In the genomic region with DNA sequence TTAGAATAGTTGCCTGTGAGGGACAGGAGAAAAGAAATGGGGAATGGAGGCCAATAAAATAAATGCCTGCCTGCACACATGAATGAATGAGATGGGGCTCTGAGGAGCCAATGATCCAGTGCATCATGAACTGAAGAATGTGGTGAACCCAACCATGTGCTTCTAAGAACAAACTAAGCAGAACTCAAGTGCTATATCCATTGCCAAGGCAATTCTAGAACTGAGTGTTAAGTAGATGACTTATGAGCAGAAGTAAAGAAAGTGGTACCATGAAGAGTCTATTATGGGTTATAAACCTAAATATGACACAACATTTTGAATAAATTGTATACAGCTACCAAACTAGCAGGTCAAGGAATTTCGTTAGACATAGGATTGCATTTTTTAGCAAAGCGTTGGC, we compare ENCODE assay signal across 13 cellular contexts.
DNase-seq lines count a peak whose midpoint lies in the region; ATAC-seq and TF ChIP-seq lines count a peak whose summit lies in the region.
"Had no signal": no experiment of that assay in that cellular context is flagged by ENCODE, and none has a peak within 500 bp of the region (broad histone marks: within the 10 kb centered on the region; RNA-seq: fewer than 3 reads in every experiment).

No MANE protein-coding gene starts in this region.

- WGBS in mesendoderm (ENCODE audit: extremely low coverage, insufficient coverage, low lambda C conversion rate) = no CpG with 5 or more reads among the region's 2 CpGs

- peak; percentile 31 to 53 for ATAC-seq in stimulated activated naive B cell treated with anti-CD40 and anti-IgM and Interleukin-4, amounts not matched to agents 10 μg/mL and 1 μg/mL and 100 μg/mL, for 72 hours (replicated peaks)
- ATAC-seq: A549 had no signal

- H2AK5ac ChIP-seq in mesendoderm (ENCODE audit: low read length) = no peak overlapping the region

- no peak for TF ChIP-seq CTCF in Loucy (conservative IDR thresholded peaks at IDR 0.05; ENCODE audit: low read length)

- peaks cover 36 to 44% of the 10 kb centered on the region in 2 donors for H3K4me1 Mint-ChIP-seq in stimulated activated naive B cell treated with anti-CD40 and anti-IgM and Interleukin-4, amounts not matched to agents 10 μg/mL and 1 μg/mL and 100 μg/mL, for 72 hours

- no peak overlapping the region for H4K8ac ChIP-seq in mesendoderm (ENCODE audit: low read depth, low read length)

- no peak overlapping the region for H3K27ac Mint-ChIP-seq in stimulated activated naive B cell treated with anti-CD40 and anti-IgM and Interleukin-4, amounts not matched to agents 10 μg/mL and 1 μg/mL and 100 μg/mL, for 72 hours
- H3K27ac Mint-ChIP-seq: H9 had no signal

- peaks cover 18 to 53% (median 40%) of the 10 kb centered on the region in 10 experiments for H3K4me1 ChIP-seq in BLaER1 treated with 17β-estradiol and CSF1 and Interleukin-3, amounts not matched to agents 10 nM and 100 nM
- H3K4me1 ChIP-seq in Loucy (ENCODE audit: insufficient read depth, low read length, poor library complexity, severe bottlenecking) (peaks cover 61% of the 10 kb centered on the region), muscle layer of colon (ENCODE audit: insufficient read depth, low read length) (peaks cover 47% of the 10 kb centered on the region), mesendoderm (ENCODE audit: control insufficient read depth, low read depth, low read length) (no peaks in the 10 kb centered on the region)
- H3K4me1 ChIP-seq: BE2C had no signal

- no peak overlapping the region for H2BK120ac ChIP-seq in mesendoderm (ENCODE audit: low read depth, low read length)

- H3K4me2 ChIP-seq in BLaER1 treated with 17β-estradiol and CSF1 and Interleukin-3, amounts not matched to agents 10 nM and 100 nM = peak overlapping the region; percentile 35 to 81 (median 60); a peak in 19 of 22 replicates
- H3K4me2 ChIP-seq in Loucy (ENCODE audit: low read depth, low read length, poor library complexity, severe bottlenecking) (peak overlapping the region; percentile 95), mesendoderm (ENCODE audit: low read length) (no peak overlapping the region)
- H3K4me2 ChIP-seq: A549 had no signal

- no peaks in the 10 kb centered on the region for H3K36me3 ChIP-seq in BLaER1 treated with 17β-estradiol and CSF1 and Interleukin-3, amounts not matched to agents 10 nM and 100 nM
- no peaks in the 10 kb centered on the region for H3K36me3 ChIP-seq in Loucy (ENCODE audit: insufficient read depth, low read length)
- H3K36me3 ChIP-seq in muscle layer of colon (ENCODE audit: insufficient read depth, low read length) = no peaks in the 10 kb centered on the region
- H3K36me3 ChIP-seq in mesendoderm (ENCODE audit: control insufficient read depth, insufficient read depth, low read length) = no peaks in the 10 kb centered on the region
- H3K36me3 ChIP-seq: BE2C had no signal

- no peak overlapping the region for H3K4ac ChIP-seq in mesendoderm (ENCODE audit: low read depth, low read length)

- no peak for DNase-seq in stimulated activated naive B cell treated with anti-CD40 and anti-IgM and Interleukin-4, amounts not matched to agents 10 μg/mL and 1 μg/mL and 100 μg/mL, for 72 hours
- DNase-seq in mesendoderm (no peak), T1000 (lab: John Stamatoyannopoulos, UW) (no peak)
- DNase-seq: BE2C; Caco-2; CD8-positive, alpha-beta memory T cell; GOT3; H9; IMR-90 had no signal

- H3K27ac ChIP-seq in BLaER1 treated with 17β-estradiol and CSF1 and Interleukin-3, amounts not matched to agents 10 nM and 100 nM = no peak overlapping the region
- H3K27ac ChIP-seq in muscle layer of colon (ENCODE audit: low read depth, low read length) = peak overlapping the region; percentile 21
- no peak overlapping the region for H3K27ac ChIP-seq in mesendoderm (ENCODE audit: low read depth, low read length)
- H3K27ac ChIP-seq: A549 had no signal

- peaks cover 3 to 4% of the 10 kb centered on the region in 2 donors for H3K9me3 Mint-ChIP-seq in stimulated activated naive B cell treated with anti-CD40 and anti-IgM and Interleukin-4, amounts not matched to agents 10 μg/mL and 1 μg/mL and 100 μg/mL, for 72 hours
- H3K9me3 Mint-ChIP-seq: CD8-positive, alpha-beta memory T cell had no signal

- no peaks in the 10 kb centered on the region for H3K79me1 ChIP-seq in mesendoderm (ENCODE audit: low read length)

- no peak overlapping the region for H3K56ac ChIP-seq in mesendoderm (ENCODE audit: low read length)

- no peak overlapping the region for H4K5ac ChIP-seq in mesendoderm (ENCODE audit: low read length)

- H3K4me3 ChIP-seq in BLaER1 treated with 17β-estradiol and CSF1 and Interleukin-3, amounts not matched to agents 10 nM and 100 nM = no peak overlapping the region
- H3K4me3 ChIP-seq in Loucy (ENCODE audit: low read length, poor library complexity, severe bottlenecking) (peak overlapping the region; percentile 52), muscle layer of colon (ENCODE audit: low read depth in 1 of 2, low read length in 2 of 2) (no peak overlapping the region), mesendoderm (ENCODE audit: low read length) (no peak overlapping the region)
- H3K4me3 ChIP-seq: A549 had no signal

- peaks cover 19 to 25% of the 10 kb centered on the region in 2 donors for H3K27me3 Mint-ChIP-seq in stimulated activated naive B cell treated with anti-CD40 and anti-IgM and Interleukin-4, amounts not matched to agents 10 μg/mL and 1 μg/mL and 100 μg/mL, for 72 hours

- no peak overlapping the region for H2BK5ac ChIP-seq in mesendoderm (ENCODE audit: low read length)

- H3K9ac ChIP-seq in BLaER1 treated with 17β-estradiol and CSF1 and Interleukin-3, amounts not matched to agents 10 nM and 100 nM = no peak overlapping the region
- H3K9ac ChIP-seq in Loucy (ENCODE audit: low read depth, low read length, poor library complexity, severe bottlenecking) = peak overlapping the region; percentile 64
- H3K9ac ChIP-seq in muscle layer of colon (ENCODE audit: low read length) = no peak overlapping the region
- H3K9ac ChIP-seq in mesendoderm (ENCODE audit: low read length) = no peak overlapping the region

- H2AFZ ChIP-seq in Loucy (ENCODE audit: low read length) = no peak overlapping the region

- H3F3A ChIP-seq in Loucy (ENCODE audit: low read depth) = peaks cover 13% of the 10 kb centered on the region

- H2BK15ac ChIP-seq in mesendoderm (replicated peaks; ENCODE audit: low read depth) = no peak overlapping the region

- H3K4me3 Mint-ChIP-seq in stimulated activated naive B cell treated with anti-CD40 and anti-IgM and Interleukin-4, amounts not matched to agents 10 μg/mL and 1 μg/mL and 100 μg/mL, for 72 hours = no peak overlapping the region
- H3K4me3 Mint-ChIP-seq: CD8-positive, alpha-beta memory T cell; H9 had no signal

- no peaks in the 10 kb centered on the region for H3K36me3 Mint-ChIP-seq in stimulated activated naive B cell treated with anti-CD40 and anti-IgM and Interleukin-4, amounts not matched to agents 10 μg/mL and 1 μg/mL and 100 μg/mL, for 72 hours
- H3K36me3 Mint-ChIP-seq: CD8-positive, alpha-beta memory T cell had no signal

- no peaks in the 10 kb centered on the region for H3K9me2 ChIP-seq in Loucy (replicated peaks; ENCODE audit: low read depth, low read length)

- no peak overlapping the region for H3K23ac ChIP-seq in mesendoderm (ENCODE audit: low read length)

- H3K79me2 ChIP-seq in Loucy (ENCODE audit: insufficient read depth, low read length) = no peaks in the 10 kb centered on the region
- H3K79me2 ChIP-seq in mesendoderm (ENCODE audit: control insufficient read depth, insufficient read depth, low read length) = no peaks in the 10 kb centered on the region

- no peaks in the 10 kb centered on the region for H4K20me1 ChIP-seq in BLaER1 treated with 17β-estradiol and CSF1 and Interleukin-3, amounts not matched to agents 10 nM and 100 nM
- no peaks in the 10 kb centered on the region for H4K20me1 ChIP-seq in Loucy (ENCODE audit: insufficient read depth, low read length, poor library complexity, severe bottlenecking)

- H3K9me3 ChIP-seq in BLaER1 treated with 17β-estradiol and CSF1 and Interleukin-3, amounts not matched to agents 10 nM and 100 nM (replicated peaks in 1 of 11) = peaks cover 0 to 10% (median 4%) of the 10 kb centered on the region in 11 experiments; a peak in 7 of 22 replicates
- H3K9me3 ChIP-seq in Loucy (ENCODE audit: insufficient read depth, low read depth, low read length) (no peaks in the 10 kb centered on the region), muscle layer of colon (ENCODE audit: low read length) (no peaks in the 10 kb centered on the region)
- H3K9me3 ChIP-seq: A549, BE2C, Caco-2 had no signal

- H3K27me3 ChIP-seq in BLaER1 treated with 17β-estradiol and CSF1 and Interleukin-3, amounts not matched to agents 10 nM and 100 nM = no peaks in the 10 kb centered on the region
- H3K27me3 ChIP-seq in Loucy (ENCODE audit: insufficient read depth, low read length, poor library complexity, severe bottlenecking) (no peaks in the 10 kb centered on the region), muscle layer of colon (ENCODE audit: control insufficient read depth in 1 of 2, insufficient read depth in 2 of 2, low read length in 2 of 2) (no peaks in the 10 kb centered on the region), mesendoderm (ENCODE audit: insufficient read depth, low read length, poor library complexity) (no peaks in the 10 kb centered on the region)
- H3K27me3 ChIP-seq: BE2C had no signal

- H3K18ac ChIP-seq in mesendoderm (ENCODE audit: low read length) = no peak overlapping the region
